8 cellular contexts compared by ENCODE assay signal in genomic region chr4:15002659-15003440, GRCh38. TPM values are rescaled to one million over a fixed set of nuclear protein-coding genes. Genes with fewer than 3 reads are reported as not detected.
A peak's percentile ranks its signal among the peaks of the same experiment; 100 is the strongest.
DNase-seq lines count a peak whose midpoint lies in the region; ATAC-seq lines count a peak whose summit lies in the region.

No MANE protein-coding gene starts in this region.

- peaks cover 17 to 22% of the 10 kb centered on the region in 2 donors for H3K4me1 Mint-ChIP-seq in effector memory CD8-positive, alpha-beta T cell (ENCODE audit: low read depth in 2 of 2)

- peak; percentile 77 for DNase-seq in AG08396 (ENCODE audit: low spot score)
- DNase-seq in NK-92 treated with Interleukin-12 subunit alpha and Interleukin-12 subunit beta, amount 100 ng/mL, for 24 hours (lab: John Stamatoyannopoulos, UW): peak; percentile 77
- DNase-seq in activated CD8-positive, alpha-beta memory T cell treated with anti-CD3 and anti-CD28 coated beads for 48 hours (ENCODE audit: low read depth in 2 of 3, low spot score in 2 of 3): peak; percentile 34 to 57 (median 56)
- peak; percentile 82 to 86 (median 83) for DNase-seq in effector memory CD8-positive, alpha-beta T cell
- DNase-seq in mesendoderm: peak; percentile 85
- DNase-seq in stimulated activated CD8-positive, alpha-beta memory T cell treated with anti-CD3 and anti-CD28 coated beads, Interleukin-15, amount 100 ng/mL, for 1 hour (ENCODE audit: low read depth): peak; percentile 55

- H3K36me3 ChIP-seq in mesendoderm (ENCODE audit: control insufficient read depth, insufficient read depth, low read length): no peaks in the 10 kb centered on the region

- H4K5ac ChIP-seq in mesendoderm (ENCODE audit: low read length): no peak overlapping the region

- H3K27me3 Mint-ChIP-seq in effector memory CD8-positive, alpha-beta T cell: no peaks in the 10 kb centered on the region

- H3K23ac ChIP-seq in mesendoderm (ENCODE audit: low read length): peak overlapping the region; percentile 66

- no peaks in the 10 kb centered on the region for H3K79me2 ChIP-seq in mesendoderm (ENCODE audit: control insufficient read depth, insufficient read depth, low read length)

- H3K18ac ChIP-seq in mesendoderm (ENCODE audit: low read length): peak overlapping the region; percentile 68

- no peak overlapping the region for H4K8ac ChIP-seq in mesendoderm (ENCODE audit: low read depth, low read length)

- H2BK15ac ChIP-seq in mesendoderm (replicated peaks; ENCODE audit: low read depth): no peak overlapping the region

- ATAC-seq in GM19023 (IDR thresholded peaks at IDR 0.05; ENCODE audit: unreplicated experiment): peak; percentile 29
- peak; percentile 24 for ATAC-seq in HG03196 (IDR thresholded peaks at IDR 0.05; ENCODE audit: unreplicated experiment)
- ATAC-seq in effector memory CD8-positive, alpha-beta T cell (replicated peaks): peak; percentile 49

- H3K56ac ChIP-seq in mesendoderm (ENCODE audit: low read length): peak overlapping the region; percentile 94

- no CpG with 5 or more reads among the region's 81 CpGs for WGBS in mesendoderm (ENCODE audit: extremely low coverage, insufficient coverage, low lambda C conversion rate)

- peak overlapping the region; percentile 67 for H3K4me2 ChIP-seq in mesendoderm (ENCODE audit: low read length)

- peak overlapping the region; percentile 95 for H3K27ac ChIP-seq in mesendoderm (ENCODE audit: low read depth, low read length)

- H3K4me3 Mint-ChIP-seq in effector memory CD8-positive, alpha-beta T cell: peak overlapping the region; percentile 92 to 95

- H3K79me1 ChIP-seq in mesendoderm (ENCODE audit: low read length): no peaks in the 10 kb centered on the region

- peak overlapping the region; percentile 44 for H3K4ac ChIP-seq in mesendoderm (ENCODE audit: low read depth, low read length)

- H2BK5ac ChIP-seq in mesendoderm (ENCODE audit: low read length): peak overlapping the region; percentile 67

- H3K27ac Mint-ChIP-seq in effector memory CD8-positive, alpha-beta T cell: peak overlapping the region; percentile 97 to 98

- H2BK120ac ChIP-seq in mesendoderm (ENCODE audit: low read depth, low read length): no peak overlapping the region

- H3K4me1 ChIP-seq in mesendoderm (ENCODE audit: control insufficient read depth, low read depth, low read length): peaks cover 2% of the 10 kb centered on the region

- H3K4me3 ChIP-seq in mesendoderm (ENCODE audit: low read length): peak overlapping the region; percentile 69

- peaks cover 39% of the 10 kb centered on the region for H3K36me3 Mint-ChIP-seq in effector memory CD8-positive, alpha-beta T cell (ENCODE audit: insufficient read depth)

- no peak overlapping the region for H2AK5ac ChIP-seq in mesendoderm (ENCODE audit: low read length)

- H3K9me3 Mint-ChIP-seq in effector memory CD8-positive, alpha-beta T cell: no peaks in the 10 kb centered on the region

- peak overlapping the region; percentile 90 for H3K9ac ChIP-seq in mesendoderm (ENCODE audit: low read length)

- H3K27me3 ChIP-seq in mesendoderm (ENCODE audit: insufficient read depth, low read length, poor library complexity): no peaks in the 10 kb centered on the region

RNA-seq across cellular contexts. Expression of gene CPEB2, which starts 0.6 kb away (rescaled TPM):
- 1.2 TPM for polyA plus RNA-seq in mesendoderm (2013, experiment 1 of 2)
- polyA plus RNA-seq in mesendoderm (2013, experiment 2 of 2): 1.2 TPM

Comparison
In these comparisons a context has a peak if more than half of its experiments do, and no peak if none do; other contexts are left out.
1. Peak in every context shown above with its lines: DNase-seq, ATAC-seq, H3K4me3 ChIP-seq and H3K27ac ChIP-seq.